ENCODE assay signal across 8 cellular contexts in genomic region chr1:145590806-145591205, GRCh38. TPM values are rescaled to one million over a fixed set of nuclear protein-coding genes. Genes with fewer than 3 reads are reported as not detected.
DNase-seq lines count a peak whose midpoint lies in the region; ATAC-seq and TF ChIP-seq lines count a peak whose summit lies in the region.
"Not testable (repeated sequence)": the region's sequence is repeated elsewhere in the genome, so short reads cannot be mapped to it uniquely, and the experiment has no call there.

No MANE protein-coding gene starts in this region.

- not testable (repeated sequence) for H3K4me3 Mint-ChIP-seq in CD4-positive, CD25-positive, alpha-beta regulatory T cell; activated CD4-positive, alpha-beta T cell treated with anti-CD3 and anti-CD28 coated beads, Interleukin-2, amount 10 ng/mL, durations not matched to agents 7 days and 5 days

- CTCF ChIA-PET in activated CD4-positive, alpha-beta T cell treated with anti-CD3 and anti-CD28 coated beads, Interleukin-2, amount 10 ng/mL, durations not matched to agents 7 days and 5 days (lab: Charles Lee) = not testable (repeated sequence)

- TF ChIP-seq CTCF in brain microvascular endothelial cell (IDR thresholded peaks at IDR 0.05; ENCODE audit: low read depth, low read length, missing control alignments) = peak; percentile 7
- peak; percentile 37 for TF ChIP-seq CTCF in hepatocyte (IDR thresholded peaks at IDR 0.05; ENCODE audit: poor library complexity)

- POLR2A ChIA-PET in activated CD4-positive, alpha-beta T cell treated with anti-CD3 and anti-CD28 coated beads, Interleukin-2, amount 10 ng/mL, durations not matched to agents 7 days and 5 days (lab: Charles Lee) = not testable (repeated sequence)

- DNase-seq in CD4-positive, CD25-positive, alpha-beta regulatory T cell = peak in 2 of 3 donors; percentile 6 to 11
- peak; percentile 27 for DNase-seq in NK-92 treated with Interleukin-12 subunit alpha and Interleukin-12 subunit beta, amount 100 ng/mL, for 24 hours (lab: John Stamatoyannopoulos, UW)
- DNase-seq in activated CD4-positive, alpha-beta T cell treated with anti-CD3 and anti-CD28 coated beads, Interleukin-2, amount 10 ng/mL, durations not matched to agents 7 days and 5 days = peak; percentile 56
- DNase-seq in activated T-cell treated with anti-CD3 and anti-CD28 coated beads, Interleukin-2, amount 50 U/mL, for 48 hours = peak; percentile 64 to 72
- DNase-seq in brain microvascular endothelial cell = peak; percentile 45
- DNase-seq in hepatocyte (ENCODE audit: low spot score) = not testable (repeated sequence)
- peak; percentile 15 to 35 for DNase-seq in stimulated activated CD4-positive, alpha-beta T cell treated with anti-CD3 and anti-CD28 coated beads, Interleukin-15, amount 100 ng/mL, for 48 hours (ENCODE audit: low read depth in 2 of 2)
- DNase-seq in stimulated activated CD8-positive, alpha-beta memory T cell treated with anti-CD3 and anti-CD28 coated beads, Interleukin-4, amount 100 ng/mL, for 48 hours = peak; percentile 77

- H3K36me3 Mint-ChIP-seq in CD4-positive, CD25-positive, alpha-beta regulatory T cell; activated CD4-positive, alpha-beta T cell treated with anti-CD3 and anti-CD28 coated beads, Interleukin-2, amount 10 ng/mL, durations not matched to agents 7 days and 5 days (ENCODE audit: low read depth): not testable (repeated sequence)

- ATAC-seq in CD4-positive, CD25-positive, alpha-beta regulatory T cell (ENCODE audit: low read depth in 2 of 2) = not testable (repeated sequence)

- not testable (repeated sequence) for H3K4me1 ChIP-seq in CD4-positive, CD25-positive, alpha-beta regulatory T cell (ENCODE audit: control insufficient read depth, insufficient read depth, low read length, poor library complexity, severe bottlenecking); hepatocyte (ENCODE audit: insufficient read depth)

- in situ Hi-C loops in brain microvascular endothelial cell (cut with HindIII; ENCODE audit: low pct_ligation_motif_present, low sequenced_read_pairs) = not testable (repeated sequence)

- H3K27me3 ChIP-seq in CD4-positive, CD25-positive, alpha-beta regulatory T cell (ENCODE audit: control insufficient read depth, insufficient read depth, low read length); brain microvascular endothelial cell (replicated peaks); hepatocyte: not testable (repeated sequence)

- H3K9me3 Mint-ChIP-seq in CD4-positive, CD25-positive, alpha-beta regulatory T cell; activated CD4-positive, alpha-beta T cell treated with anti-CD3 and anti-CD28 coated beads, Interleukin-2, amount 10 ng/mL, durations not matched to agents 7 days and 5 days: not testable (repeated sequence)

- H3K27me3 Mint-ChIP-seq in CD4-positive, CD25-positive, alpha-beta regulatory T cell; activated CD4-positive, alpha-beta T cell treated with anti-CD3 and anti-CD28 coated beads, Interleukin-2, amount 10 ng/mL, durations not matched to agents 7 days and 5 days: not testable (repeated sequence)

- not testable (repeated sequence) for H4K20me1 ChIP-seq in hepatocyte (ENCODE audit: insufficient read depth, poor library complexity, severe bottlenecking)

- H2AFZ ChIP-seq in hepatocyte = not testable (repeated sequence)

- H3K4me1 Mint-ChIP-seq in CD4-positive, CD25-positive, alpha-beta regulatory T cell = not testable (repeated sequence)
- peaks cover 22% of the 10 kb centered on the region for H3K4me1 Mint-ChIP-seq in activated CD4-positive, alpha-beta T cell treated with anti-CD3 and anti-CD28 coated beads, Interleukin-2, amount 10 ng/mL, durations not matched to agents 7 days and 5 days

- not testable (repeated sequence) for H3K4me3 ChIP-seq in CD4-positive, CD25-positive, alpha-beta regulatory T cell (ENCODE audit: low read depth, low read length); brain microvascular endothelial cell (ENCODE audit: low read depth, low read length); hepatocyte

- H3K27ac Mint-ChIP-seq in CD4-positive, CD25-positive, alpha-beta regulatory T cell; activated CD4-positive, alpha-beta T cell treated with anti-CD3 and anti-CD28 coated beads, Interleukin-2, amount 10 ng/mL, durations not matched to agents 7 days and 5 days: not testable (repeated sequence)

- not testable (repeated sequence) for H3K36me3 ChIP-seq in CD4-positive, CD25-positive, alpha-beta regulatory T cell (ENCODE audit: control insufficient read depth, insufficient read depth, low read length); brain microvascular endothelial cell (replicated peaks); hepatocyte (replicated peaks; ENCODE audit: insufficient read depth, low read depth)

- not testable (repeated sequence) for H3K9me3 ChIP-seq in CD4-positive, CD25-positive, alpha-beta regulatory T cell (ENCODE audit: control insufficient read depth in 2 of 2, low read length in 2 of 2); hepatocyte (ENCODE audit: low read depth)

- not testable (repeated sequence) for H3K4me2 ChIP-seq in hepatocyte

- H3K79me2 ChIP-seq in hepatocyte = not testable (repeated sequence)

- H3K27ac ChIP-seq in CD4-positive, CD25-positive, alpha-beta regulatory T cell (ENCODE audit: insufficient read depth, low read length, poor library complexity, severe bottlenecking); brain microvascular endothelial cell; hepatocyte: not testable (repeated sequence)

- not testable (repeated sequence) for H3K9me2 ChIP-seq in hepatocyte (replicated peaks; ENCODE audit: insufficient read depth)

- WGBS in hepatocyte (ENCODE audit: low lambda C conversion rate, missing lambda C conversion rate) = 18% methylated on average over 7 of the region's 7 CpGs

RNA-seq across cellular contexts. Expression of gene GPR89A, which starts 17.0 kb away (rescaled TPM):
- 39.0 TPM for total RNA-seq in CD4-positive, CD25-positive, alpha-beta regulatory T cell
- 10 to 100 TPM; 21.9 to 31.3 (median 24.7) TPM for polyA plus RNA-seq in CD4-positive, CD25-positive, alpha-beta regulatory T cell
- total RNA-seq in activated CD4-positive, alpha-beta T cell treated with anti-CD3 and anti-CD28 coated beads, Interleukin-2, amount 10 ng/mL, durations not matched to agents 7 days and 5 days = 10 to 100 TPM; 30.6 to 32.8 TPM
- 35.9 and 39.7 TPM in 2 replicates for total RNA-seq in hepatocyte
- 29.5 and 31.9 TPM in 2 replicates for polyA plus RNA-seq in hepatocyte
